In the genomic region with DNA sequence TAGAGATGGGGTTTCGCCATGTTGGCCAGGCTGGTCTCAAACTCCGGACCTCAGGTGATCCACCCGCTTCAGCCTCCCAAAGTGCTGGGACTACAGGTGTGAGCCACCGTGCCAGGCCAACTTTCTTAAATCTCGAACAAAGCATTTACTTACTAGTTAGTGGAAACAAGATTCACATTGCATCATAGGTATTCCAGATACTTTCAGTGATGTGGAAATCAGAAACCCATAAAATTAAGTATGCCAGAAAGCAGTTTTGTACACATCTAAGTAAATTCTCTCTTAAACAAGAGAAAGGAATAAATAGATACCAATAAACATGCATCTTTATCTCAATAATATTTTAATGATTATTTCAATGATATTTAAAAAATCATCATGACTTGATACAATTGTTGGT, we compare ENCODE assay signal across 20 cellular contexts.
"Had no signal": no experiment of that assay in that cellular context is flagged by ENCODE, and none has a peak within 500 bp of the region (broad histone marks: within the 10 kb centered on the region; RNA-seq: fewer than 3 reads in every experiment).

No MANE protein-coding gene starts in this region.

- H3K36me3 ChIP-seq: colonic mucosa, heart right ventricle, neural progenitor cell, prostate gland, thoracic aorta, upper lobe of left lung had no signal

- ATAC-seq: activated CD8-positive, alpha-beta memory T cell treated with anti-CD3 and anti-CD28 coated beads, Interleukin-2, amount 10 ng/mL, durations not matched to agents 7 days and 5 days; body of pancreas; heart right ventricle; mucosa of descending colon; naive thymus-derived CD4-positive, alpha-beta T cell; right cardiac atrium; stimulated activated memory B cell treated with anti-CD40 and anti-IgM and Interleukin-4, amounts not matched to agents 10 μg/mL and 1 μg/mL and 100 μg/mL, for 72 hours had no signal

- H3K9ac ChIP-seq: neural progenitor cell had no signal

- DNase-seq: activated B cell treated with CpG ODN at 0.5 μM for 24 hours; activated CD4-positive, alpha-beta memory T cell treated with anti-CD3 and anti-CD28 coated beads, Interleukin-2, amount 10 ng/mL, durations not matched to agents 7 days and 5 days; activated CD4-positive, alpha-beta T cell treated with anti-CD3 and anti-CD28 coated beads for 4 hours; activated CD8-positive, alpha-beta memory T cell treated with anti-CD3 and anti-CD28 coated beads, Interleukin-2, amount 10 ng/mL, durations not matched to agents 7 days and 5 days; amygdala; body of pancreas; caudate nucleus; colonic mucosa; heart right ventricle; mucosa of descending colon; naive thymus-derived CD4-positive, alpha-beta T cell; right cardiac atrium; stimulated activated CD4-positive, alpha-beta T cell treated with anti-CD3 and anti-CD28 coated beads, Interleukin-4, amount 100 ng/mL, for 4 hours; T-helper 1 cell; T-helper 9 cell; upper lobe of left lung had no signal

- H3K27me3 ChIP-seq: body of pancreas, colonic mucosa, heart right ventricle, neural progenitor cell, upper lobe of left lung had no signal

- H3K9me3 ChIP-seq: body of pancreas, colonic mucosa, heart right ventricle, mucosa of descending colon, prostate gland, thoracic aorta, upper lobe of left lung had no signal

- H3K4me1 ChIP-seq: body of pancreas, colonic mucosa, prostate gland, upper lobe of left lung had no signal

- H3K4me3 ChIP-seq: body of pancreas, colonic mucosa, heart right ventricle, mucosa of descending colon, neural progenitor cell, prostate gland, thoracic aorta, upper lobe of left lung had no signal
